ENCODE assay signal across 17 cellular contexts in genomic region chr2:159982842-159983785, GRCh38.
DNase-seq lines count a peak whose midpoint lies in the region; ATAC-seq and TF ChIP-seq lines count a peak whose summit lies in the region.
"Had no signal": no experiment of that assay in that cellular context is flagged by ENCODE, and none has a peak within 500 bp of the region (broad histone marks: within the 10 kb centered on the region; RNA-seq: fewer than 3 reads in every experiment).

No MANE protein-coding gene starts in this region.

- no peak overlapping the region for H3K56ac ChIP-seq in IMR-90 (ENCODE audit: extremely low read depth, insufficient read depth, low read length)

- no peaks in the 10 kb centered on the region for H3K4me1 Mint-ChIP-seq in activated CD4-positive, alpha-beta T cell treated with anti-CD3 and anti-CD28 coated beads, Interleukin-2, amount 10 ng/mL, durations not matched to agents 7 days and 5 days
- H3K4me1 Mint-ChIP-seq: activated CD8-positive, alpha-beta memory T cell treated with anti-CD3 and anti-CD28 coated beads, Interleukin-2, amount 10 ng/mL, durations not matched to agents 7 days and 5 days; stimulated activated naive B cell treated with anti-CD40 and anti-IgM and Interleukin-4, amounts not matched to agents 10 μg/mL and 1 μg/mL and 100 μg/mL, for 72 hours had no signal

- no peak overlapping the region for H3K27ac Mint-ChIP-seq in activated CD4-positive, alpha-beta T cell treated with anti-CD3 and anti-CD28 coated beads, Interleukin-2, amount 10 ng/mL, durations not matched to agents 7 days and 5 days
- H3K27ac Mint-ChIP-seq: activated CD8-positive, alpha-beta memory T cell treated with anti-CD3 and anti-CD28 coated beads, Interleukin-2, amount 10 ng/mL, durations not matched to agents 7 days and 5 days; CD14-positive monocyte; stimulated activated naive B cell treated with anti-CD40 and anti-IgM and Interleukin-4, amounts not matched to agents 10 μg/mL and 1 μg/mL and 100 μg/mL, for 72 hours; type B pancreatic cell had no signal

- H3K36me3 Mint-ChIP-seq in activated CD4-positive, alpha-beta T cell treated with anti-CD3 and anti-CD28 coated beads, Interleukin-2, amount 10 ng/mL, durations not matched to agents 7 days and 5 days (ENCODE audit: low read depth), result no peaks in the 10 kb centered on the region
- H3K36me3 Mint-ChIP-seq: activated CD8-positive, alpha-beta memory T cell treated with anti-CD3 and anti-CD28 coated beads, Interleukin-2, amount 10 ng/mL, durations not matched to agents 7 days and 5 days; CD14-positive monocyte; stimulated activated naive B cell treated with anti-CD40 and anti-IgM and Interleukin-4, amounts not matched to agents 10 μg/mL and 1 μg/mL and 100 μg/mL, for 72 hours; type B pancreatic cell had no signal

- no peak for TF ChIP-seq POLR2A in IMR-90 (IDR thresholded peaks at IDR 0.05; ENCODE audit: low read depth, low read length)
- no peak for TF ChIP-seq POLR2A in breast epithelium (IDR thresholded peaks at IDR 0.05)
- TF ChIP-seq POLR2A in suprapubic skin (IDR thresholded peaks at IDR 0.05), result no peak

- H3K9ac ChIP-seq in IMR-90 (ENCODE audit: low read depth, low read length), result no peak overlapping the region
- H3K9ac ChIP-seq: parathyroid adenoma had no signal

- POLR2A ChIA-PET in IMR-90 (lab: Charles Lee; ENCODE audit: unreplicated experiment), result no interaction called here
- POLR2A ChIA-PET in activated CD4-positive, alpha-beta T cell treated with anti-CD3 and anti-CD28 coated beads, Interleukin-2, amount 10 ng/mL, durations not matched to agents 7 days and 5 days (lab: Charles Lee), result no interaction called here

- H4K20me1 ChIP-seq in IMR-90 (ENCODE audit: insufficient read depth, low read length), result peaks cover 2% of the 10 kb centered on the region; the same call in 1 of the 2 replicates

- no peak overlapping the region for H2BK120ac ChIP-seq in IMR-90 (ENCODE audit: low read depth, low read length)

- H4K5ac ChIP-seq in IMR-90 (ENCODE audit: low read depth, low read length), result no peak overlapping the region

- H2BK5ac ChIP-seq in IMR-90 (ENCODE audit: low read depth, low read length, poor library complexity, severe bottlenecking), result no peak overlapping the region

- no peak overlapping the region for H2BK20ac ChIP-seq in IMR-90 (ENCODE audit: low read depth, low read length)

- no peaks in the 10 kb centered on the region for H3K4me1 ChIP-seq in IMR-90 (ENCODE audit: control insufficient read depth, insufficient read depth, low read length)
- H3K4me1 ChIP-seq in breast epithelium, result peaks cover 0 to 13% of the 10 kb centered on the region in 2 donors
- peaks cover 16% of the 10 kb centered on the region for H3K4me1 ChIP-seq in suprapubic skin
- peaks cover 0 to 27% (median 10%) of the 10 kb centered on the region in 4 donors for H3K4me1 ChIP-seq in tibial artery

- no peak overlapping the region for H3K14ac ChIP-seq in IMR-90 (replicated peaks; ENCODE audit: low read depth, low read length)

- H3K36me3 ChIP-seq in IMR-90 (ENCODE audit: control insufficient read depth, insufficient read depth, low read length) (no peaks in the 10 kb centered on the region), breast epithelium (no peaks in the 10 kb centered on the region), suprapubic skin (peaks cover 22% of the 10 kb centered on the region), tibial artery (peaks cover 25 to 46% (median 36%) of the 10 kb centered on the region in 3 donors)
- H3K36me3 ChIP-seq: spleen had no signal

- H2AK9ac ChIP-seq in IMR-90 (replicated peaks; ENCODE audit: low read depth, low read length, poor library complexity), result no peak overlapping the region

- DNase-seq in IMR-90, result peak; percentile 48
- DNase-seq in breast epithelium (ENCODE audit: low spot score in 2 of 2), result no peak
- DNase-seq in fibroblast of villous mesenchyme (ENCODE audit: low read depth), result peak; percentile 68
- DNase-seq in suprapubic skin (ENCODE audit: low spot score in 2 of 2), result no peak
- no peak for DNase-seq in central memory CD4-positive, alpha-beta T cell
- DNase-seq in tibial artery, result no peak
- DNase-seq in activated CD4-positive, alpha-beta T cell treated with anti-CD3 and anti-CD28 coated beads, Interleukin-2, amount 10 ng/mL, durations not matched to agents 7 days and 5 days, result no peak
- DNase-seq: activated CD8-positive, alpha-beta memory T cell treated with anti-CD3 and anti-CD28 coated beads, Interleukin-2, amount 10 ng/mL, durations not matched to agents 7 days and 5 days; activated effector memory CD4-positive, alpha-beta T cell treated with anti-CD3 and anti-CD28 coated beads, Interleukin-2, amount 50 U/mL, for 16 hours; amygdala; NCI-H2081 treated with DMSO at 0.1 percent for 48 hours; spleen; stimulated activated naive B cell treated with anti-CD40 and anti-IgM and Interleukin-4, amounts not matched to agents 10 μg/mL and 1 μg/mL and 100 μg/mL, for 72 hours had no signal

- no peak overlapping the region for H3K23ac ChIP-seq in IMR-90 (ENCODE audit: low read depth, low read length)

- intact Hi-C loops in IMR-90 (cut with micrococcal nuclease), result no loop called here
- intact Hi-C loops in breast epithelium (cut with DNase I; ENCODE audit: low total_unique reads), result loop anchor here (10.0 kb wide), 1 partner anchor 122 kb away; no protein-coding TSS in a partner anchor
- intact Hi-C loops in tibial artery (cut with DNase I; ENCODE audit: low total_unique reads), result no loop called here

- no peaks in the 10 kb centered on the region for H3K9me1 ChIP-seq in IMR-90 (ENCODE audit: insufficient read depth, low read length)

- no peak overlapping the region for H3K4ac ChIP-seq in IMR-90 (ENCODE audit: low read depth, low read length)

- TF ChIP-seq RAD21 in IMR-90 (IDR thresholded peaks at IDR 0.05; ENCODE audit: low read length), result no peak

- no peak overlapping the region for H3K4me3 ChIP-seq in IMR-90 (ENCODE audit: insufficient read depth, low read depth, low read length)
- no peak overlapping the region for H3K4me3 ChIP-seq in breast epithelium
- H3K4me3 ChIP-seq in fibroblast of villous mesenchyme (ENCODE audit: low read depth, low read length), result no peak overlapping the region
- no peak overlapping the region for H3K4me3 ChIP-seq in suprapubic skin
- H3K4me3 ChIP-seq in tibial artery, result no peak overlapping the region
- H3K4me3 ChIP-seq: spleen had no signal

- H4K8ac ChIP-seq in IMR-90 (ENCODE audit: low read depth in 2 of 2, low read length in 2 of 2), result no peak overlapping the region

- no peaks in the 10 kb centered on the region for H3K9me3 ChIP-seq in IMR-90 (ENCODE audit: control insufficient read depth, insufficient read depth, low read length)
- no peaks in the 10 kb centered on the region for H3K9me3 ChIP-seq in breast epithelium
- no peaks in the 10 kb centered on the region for H3K9me3 ChIP-seq in suprapubic skin
- H3K9me3 ChIP-seq in tibial artery, result no peaks in the 10 kb centered on the region

- peak; percentile 49; the same call in 1 of the 2 replicates for ATAC-seq in IMR-90 (ENCODE audit: low read depth)
- no peak for ATAC-seq in HG02885 (IDR thresholded peaks at IDR 0.05; ENCODE audit: poor library complexity, unreplicated experiment)
- ATAC-seq: activated CD8-positive, alpha-beta memory T cell treated with anti-CD3 and anti-CD28 coated beads, Interleukin-2, amount 10 ng/mL, durations not matched to agents 7 days and 5 days; stimulated activated naive B cell treated with anti-CD40 and anti-IgM and Interleukin-4, amounts not matched to agents 10 μg/mL and 1 μg/mL and 100 μg/mL, for 72 hours had no signal

- no peaks in the 10 kb centered on the region; the same call in 1 of the 2 replicates for H3K27me3 ChIP-seq in IMR-90 (ENCODE audit: control insufficient read depth, insufficient read depth, low read length)
- H3K27me3 ChIP-seq in breast epithelium, result no peaks in the 10 kb centered on the region
- no peaks in the 10 kb centered on the region for H3K27me3 ChIP-seq in suprapubic skin
- H3K27me3 ChIP-seq in tibial artery, result no peaks in the 10 kb centered on the region
- H3K27me3 ChIP-seq: spleen had no signal

- H3K27ac ChIP-seq in IMR-90 (ENCODE audit: insufficient read depth, low read length) (no peak overlapping the region), breast epithelium (peak overlapping the region; percentile 66 to 76), suprapubic skin (peak overlapping the region; percentile 10), tibial artery (peak overlapping the region in 1 of 2 donors; percentile 41)
- H3K27ac ChIP-seq: parathyroid adenoma had no signal

- no peak overlapping the region for H4K91ac ChIP-seq in IMR-90 (ENCODE audit: insufficient read depth, low read depth, low read length)

- in situ Hi-C loops in IMR-90 (cut with MboI; ENCODE audit: low sequenced_read_pairs), result no loop called here

- TF ChIP-seq EP300 in suprapubic skin (IDR thresholded peaks at IDR 0.05), result no peak

- no peak overlapping the region for H2BK15ac ChIP-seq in IMR-90 (ENCODE audit: low read depth, low read length)

- no peaks in the 10 kb centered on the region for H3K9me3 Mint-ChIP-seq in activated CD4-positive, alpha-beta T cell treated with anti-CD3 and anti-CD28 coated beads, Interleukin-2, amount 10 ng/mL, durations not matched to agents 7 days and 5 days
- H3K9me3 Mint-ChIP-seq: stimulated activated naive B cell treated with anti-CD40 and anti-IgM and Interleukin-4, amounts not matched to agents 10 μg/mL and 1 μg/mL and 100 μg/mL, for 72 hours; type B pancreatic cell had no signal

- peaks cover 21% of the 10 kb centered on the region for H3K27me3 Mint-ChIP-seq in activated CD4-positive, alpha-beta T cell treated with anti-CD3 and anti-CD28 coated beads, Interleukin-2, amount 10 ng/mL, durations not matched to agents 7 days and 5 days

- H3K4me2 ChIP-seq in IMR-90 (ENCODE audit: low read depth, low read length), result no peak overlapping the region

- no peak overlapping the region for H2AK5ac ChIP-seq in IMR-90 (ENCODE audit: low read depth, low read length)

- no peak overlapping the region for H3K18ac ChIP-seq in IMR-90 (ENCODE audit: low read depth, low read length)

- TF ChIP-seq CTCF in IMR-90 (conservative IDR thresholded peaks at IDR 0.05; ENCODE audit: low read depth, low read length), result no peak
- no peak for TF ChIP-seq CTCF in breast epithelium (IDR thresholded peaks at IDR 0.05)
- no peak for TF ChIP-seq CTCF in fibroblast of villous mesenchyme (IDR thresholded peaks at IDR 0.05; ENCODE audit: insufficient read depth, low read depth, low read length)
- TF ChIP-seq CTCF in suprapubic skin (IDR thresholded peaks at IDR 0.05), result no peak
- no peak for TF ChIP-seq CTCF in tibial artery (IDR thresholded peaks at IDR 0.05)

- CTCF ChIA-PET in IMR-90 (lab: Yijun Ruan, JAX), result interaction anchor here (0.7 kb wide), 1 partner anchor 19 kb away, joined by 4 read pairs; no protein-coding TSS in a partner anchor
- CTCF ChIA-PET in activated CD4-positive, alpha-beta T cell treated with anti-CD3 and anti-CD28 coated beads, Interleukin-2, amount 10 ng/mL, durations not matched to agents 7 days and 5 days (lab: Charles Lee), result interaction anchor here (0.9 kb wide), 1 partner anchor 14 kb away, joined by 3 read pairs; no protein-coding TSS in a partner anchor

- WGBS in IMR-90 (ENCODE audit: extremely low coverage in 2 of 2, insufficient read length in 1 of 2), 2 experiments, result no CpG with 5 or more reads among the region's 7 CpGs
- 58% methylated on average over 7 of the region's 7 CpGs for WGBS in suprapubic skin

- no peak overlapping the region for H3K4me3 Mint-ChIP-seq in activated CD4-positive, alpha-beta T cell treated with anti-CD3 and anti-CD28 coated beads, Interleukin-2, amount 10 ng/mL, durations not matched to agents 7 days and 5 days
- H3K4me3 Mint-ChIP-seq: activated CD8-positive, alpha-beta memory T cell treated with anti-CD3 and anti-CD28 coated beads, Interleukin-2, amount 10 ng/mL, durations not matched to agents 7 days and 5 days; CD14-positive monocyte; stimulated activated naive B cell treated with anti-CD40 and anti-IgM and Interleukin-4, amounts not matched to agents 10 μg/mL and 1 μg/mL and 100 μg/mL, for 72 hours; type B pancreatic cell had no signal

- no peak overlapping the region for H2AFZ ChIP-seq in IMR-90 (replicated peaks; ENCODE audit: low read length, poor library complexity)
- H2AFZ ChIP-seq: parathyroid adenoma had no signal

- no TSS peak for BruUV-seq in IMR-90 (replicated peaks; lab: Mats Ljungman, UMichigan)

- no peaks in the 10 kb centered on the region for H3K79me1 ChIP-seq in IMR-90 (ENCODE audit: low read depth in 1 of 2, low read length in 2 of 2)

- dilution Hi-C loops in IMR-90 (cut with HindIII; ENCODE audit: low sequenced_read_pairs, unreplicated experiment), result no loop called here

Comparison
In these comparisons a context has a peak if more than half of its experiments do, and no peak if none do; other contexts are left out.
1. DNase-seq: peak in IMR-90 (single experiment) and fibroblast of villous mesenchyme (single experiment); none in breast epithelium (0 of 2), suprapubic skin (0 of 2), central memory CD4-positive, alpha-beta T cell (single experiment), tibial artery (0 of 2) and activated CD4-positive, alpha-beta T cell treated with anti-CD3 and anti-CD28 coated beads, Interleukin-2, amount 10 ng/mL, durations not matched to agents 7 days and 5 days (single experiment).